Comparison of ENCODE assay signal across 14 cellular contexts in the genomic region with DNA sequence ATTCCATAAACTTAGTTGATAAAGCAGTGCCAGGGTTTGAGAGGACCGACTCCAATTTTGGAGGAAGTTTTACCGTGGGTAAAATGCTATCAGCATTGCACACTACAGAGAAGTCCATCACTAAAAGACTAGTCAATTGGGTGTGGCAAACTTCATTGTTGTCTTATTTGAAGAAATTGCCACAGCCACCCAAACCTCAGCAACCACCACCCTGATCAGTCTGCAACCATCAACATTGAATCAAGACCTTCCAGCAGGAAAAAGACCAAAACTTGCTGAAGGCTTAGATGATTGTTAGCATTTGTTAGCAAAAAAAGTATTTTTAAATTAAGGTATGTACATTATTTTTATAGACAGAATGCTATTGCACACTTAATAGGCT.
DNase-seq lines count a peak whose midpoint lies in the region; TF ChIP-seq lines count a peak whose summit lies in the region.
"Had no signal": no experiment of that assay in that cellular context is flagged by ENCODE, and none has a peak within 500 bp of the region (broad histone marks: within the 10 kb centered on the region; RNA-seq: fewer than 3 reads in every experiment).

No MANE protein-coding gene starts in this region.

- peaks cover 73% of the 10 kb centered on the region for H3K4me1 Mint-ChIP-seq in activated naive CD4-positive, alpha-beta T cell treated with anti-CD3 and anti-CD28 coated beads, Interleukin-2, amount 10 ng/mL, durations not matched to agents 7 days and 5 days

- H3K27me3 Mint-ChIP-seq in activated naive CD4-positive, alpha-beta T cell treated with anti-CD3 and anti-CD28 coated beads, Interleukin-2, amount 10 ng/mL, durations not matched to agents 7 days and 5 days, result no peaks in the 10 kb centered on the region

- no peaks in the 10 kb centered on the region for H4K20me1 ChIP-seq in smooth muscle cell (ENCODE audit: low read depth)

- peak overlapping the region; percentile 87 for H3K27ac Mint-ChIP-seq in activated naive CD4-positive, alpha-beta T cell treated with anti-CD3 and anti-CD28 coated beads, Interleukin-2, amount 10 ng/mL, durations not matched to agents 7 days and 5 days

- in situ Hi-C loops in ACHN (cut with HindIII; ENCODE audit: low pct_ligation_motif_present, low pct_unique_long_range_greater_than_20kb, low sequenced_read_pairs), result no loop called here

- POLR2A ChIA-PET in RWPE1 (lab: Yijun Ruan, JAX; ENCODE audit: low non-redundant PET), result interaction anchor here (1.1 kb wide), 1 partner anchor 59 kb away, joined by 3 read pairs; no protein-coding TSS in a partner anchor

- no peaks in the 10 kb centered on the region for H3K79me2 ChIP-seq in smooth muscle cell (ENCODE audit: low read depth)
- H3K79me2 ChIP-seq: hepatocyte had no signal

- H3K4me1 ChIP-seq in smooth muscle cell (ENCODE audit: low read depth), result no peaks in the 10 kb centered on the region
- H3K4me1 ChIP-seq: prostate gland had no signal

- peaks cover 29% of the 10 kb centered on the region for H3K36me3 Mint-ChIP-seq in activated naive CD4-positive, alpha-beta T cell treated with anti-CD3 and anti-CD28 coated beads, Interleukin-2, amount 10 ng/mL, durations not matched to agents 7 days and 5 days

- H2AFZ ChIP-seq in smooth muscle cell (ENCODE audit: low read depth), result no peak overlapping the region
- H2AFZ ChIP-seq: hepatocyte had no signal

- peaks cover 11% of the 10 kb centered on the region for H3K9me3 Mint-ChIP-seq in activated naive CD4-positive, alpha-beta T cell treated with anti-CD3 and anti-CD28 coated beads, Interleukin-2, amount 10 ng/mL, durations not matched to agents 7 days and 5 days

- peak; percentile 59 for DNase-seq in activated naive CD4-positive, alpha-beta T cell treated with anti-CD3 and anti-CD28 coated beads, Interleukin-2, amount 10 ng/mL, durations not matched to agents 7 days and 5 days
- no peak for DNase-seq in activated naive CD4-positive, alpha-beta T cell treated with Interleukin-2 at 50 U/mL for 16 hours
- DNase-seq in RWPE1 (ENCODE audit: low spot score) (no peak), coronary artery (ENCODE audit: low spot score) (peak; percentile 3), smooth muscle cell (lab: John Stamatoyannopoulos, UW; ENCODE audit: unreplicated experiment) (no peak), amniotic stem cell (lab: John Stamatoyannopoulos, UW) (no peak), ACHN (no peak), NCI-H774 (lab: John Stamatoyannopoulos, UW) (no peak)
- DNase-seq: KBM-7, NCI-H2227 treated with DMSO at 0.1 percent for 48 hours had no signal

- peaks cover 15% of the 10 kb centered on the region for H3F3A ChIP-seq in smooth muscle cell (ENCODE audit: low read depth)

- H3K27me3 ChIP-seq in smooth muscle cell (ENCODE audit: low read depth), result no peaks in the 10 kb centered on the region
- H3K27me3 ChIP-seq: hepatocyte, tibial artery had no signal

- H3K4me3 ChIP-seq in coronary artery, result no peak overlapping the region
- H3K4me3 ChIP-seq in smooth muscle cell, result no peak overlapping the region
- H3K4me3 ChIP-seq: hepatocyte, prostate gland, SK-N-MC, tibial artery had no signal

- CTCF ChIA-PET in activated naive CD4-positive, alpha-beta T cell treated with anti-CD3 and anti-CD28 coated beads, Interleukin-2, amount 10 ng/mL, durations not matched to agents 7 days and 5 days (lab: Charles Lee), result interaction anchor here (1.3 to 1.8 kb wide), 2 partner anchors 21 to 48 kb away, joined by 6 to 7 read pairs; no protein-coding TSS in a partner anchor
- CTCF ChIA-PET in RWPE1 (lab: Yijun Ruan, JAX), result no interaction called here

- no peak overlapping the region for H3K4me3 Mint-ChIP-seq in activated naive CD4-positive, alpha-beta T cell treated with anti-CD3 and anti-CD28 coated beads, Interleukin-2, amount 10 ng/mL, durations not matched to agents 7 days and 5 days

- no peak overlapping the region for H3K4me2 ChIP-seq in smooth muscle cell
- H3K4me2 ChIP-seq: hepatocyte had no signal

- TF ChIP-seq CTCF in RWPE1 (conservative IDR thresholded peaks at IDR 0.05; ENCODE audit: low read depth) (no peak), coronary artery (IDR thresholded peaks at IDR 0.05) (no peak), smooth muscle cell (IDR thresholded peaks at IDR 0.05; ENCODE audit: borderline replicate concordance, insufficient read depth, poor library complexity, severe bottlenecking) (no peak)

- no peaks in the 10 kb centered on the region for H3K9me3 ChIP-seq in smooth muscle cell (replicated peaks; ENCODE audit: low read depth)
- H3K9me3 ChIP-seq: prostate gland had no signal

- H3K27ac ChIP-seq in RWPE1 (peak overlapping the region; percentile 82; the same call in 1 of the 2 replicates), coronary artery (peak overlapping the region; percentile 72 to 75), smooth muscle cell (ENCODE audit: low read depth) (peak overlapping the region; percentile 51)
- H3K27ac ChIP-seq: hepatocyte, SK-N-MC had no signal

- no peaks in the 10 kb centered on the region for H3K36me3 ChIP-seq in smooth muscle cell (ENCODE audit: low read depth)
- H3K36me3 ChIP-seq: prostate gland had no signal

- WGBS in smooth muscle cell (ENCODE audit: low lambda C conversion rate), result 74% methylated on average over 2 of the region's 2 CpGs

- H3K9ac ChIP-seq in smooth muscle cell (ENCODE audit: low read depth), result no peak overlapping the region

Comparison
In these comparisons a context has a peak if more than half of its experiments do, and no peak if none do; other contexts are left out.
1. DNase-seq: peak in activated naive CD4-positive, alpha-beta T cell treated with anti-CD3 and anti-CD28 coated beads, Interleukin-2, amount 10 ng/mL, durations not matched to agents 7 days and 5 days (single experiment) and coronary artery (single experiment); none in activated naive CD4-positive, alpha-beta T cell treated with Interleukin-2 at 50 U/mL for 16 hours (single experiment), RWPE1 (single experiment), smooth muscle cell (single experiment), amniotic stem cell (single experiment), ACHN (single experiment) and NCI-H774 (single experiment).
2. Peak in every context shown above with its lines, with median percentiles within 50 percentile points of each other: H3K27ac ChIP-seq.